ENCODE assay signal across 21 cellular contexts in the genomic region with DNA sequence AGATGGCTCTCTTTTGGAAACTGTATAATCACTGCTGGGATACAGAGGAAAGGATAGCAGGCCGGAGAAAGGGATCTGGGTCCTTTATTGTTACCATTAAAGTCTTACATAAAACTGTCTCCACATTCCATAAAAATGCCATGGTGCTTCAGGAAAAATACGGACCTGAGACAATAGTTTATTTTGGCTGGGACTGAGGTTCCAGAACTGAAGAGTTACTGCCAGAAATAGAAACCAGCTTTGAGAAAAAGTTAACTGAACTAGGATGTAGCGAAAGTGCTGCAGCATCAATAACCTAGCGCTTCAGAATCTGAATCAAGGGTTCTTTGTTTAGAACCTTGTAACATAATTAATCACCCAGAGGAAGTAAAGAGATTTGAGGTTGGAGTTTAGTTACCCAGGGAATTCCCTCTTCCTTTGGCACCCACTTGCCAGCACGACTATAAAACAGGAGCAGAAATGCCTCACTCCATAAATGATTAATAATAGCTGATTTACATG. TPM values are rescaled to one million over a fixed set of nuclear protein-coding genes. Genes with fewer than 3 reads are reported as not detected.
DNase-seq lines count a peak whose midpoint lies in the region; ATAC-seq, FAIRE-seq and TF ChIP-seq lines count a peak whose summit lies in the region.
"Had no signal": no experiment of that assay in that cellular context is flagged by ENCODE, and none has a peak within 500 bp of the region (broad histone marks: within the 10 kb centered on the region; RNA-seq: fewer than 3 reads in every experiment).

No MANE protein-coding gene starts in this region.

- H3K9me3 Mint-ChIP-seq in nephron progenitor cell = no peaks in the 10 kb centered on the region
- peaks cover 0 to 12% (median 6%) of the 10 kb centered on the region in 5 donors for H3K9me3 Mint-ChIP-seq in CD8-positive, alpha-beta memory T cell

- peak overlapping the region; percentile 81 for H3K4me2 ChIP-seq in endothelial cell of umbilical vein (ENCODE audit: insufficient read depth, low read length)

- H3K36me3 Mint-ChIP-seq in nephron progenitor cell (ENCODE audit: low read depth) = no peaks in the 10 kb centered on the region
- no peaks in the 10 kb centered on the region for H3K36me3 Mint-ChIP-seq in CD8-positive, alpha-beta memory T cell
- H3K36me3 Mint-ChIP-seq in T-helper 17 cell (ENCODE audit: low read depth) = no peaks in the 10 kb centered on the region
- H3K36me3 Mint-ChIP-seq: mesothelial cell of epicardium, type B pancreatic cell had no signal

- no peak for TF ChIP-seq EP300 in tibial nerve (IDR thresholded peaks at IDR 0.05)

- H3K27ac Mint-ChIP-seq in nephron progenitor cell (peak overlapping the region; percentile 89), T-helper 17 cell (no peak overlapping the region)
- H3K27ac Mint-ChIP-seq in CD8-positive, alpha-beta memory T cell = no peak overlapping the region
- H3K27ac Mint-ChIP-seq: activated naive CD8-positive, alpha-beta T cell treated with anti-CD3 and anti-CD28 coated beads, Interleukin-2, amount 50 U/mL, for 24 hours; activated T-cell treated with anti-CD3 and anti-CD28 coated beads, Interleukin-2, amount 50 U/mL, for 24 hours; mesothelial cell of epicardium; type B pancreatic cell had no signal

- POLR2A ChIA-PET in endothelial cell of umbilical vein (lab: Charles Lee) = no interaction called here
- POLR2A ChIA-PET in CD8-positive, alpha-beta memory T cell (lab: Charles Lee) = no interaction called here

- dilution Hi-C loops in endothelial cell of umbilical vein (cut with MboI; ENCODE audit: extremely low pct_ligation_motif_present, low sequenced_read_pairs) = no loop called here

- CTCF ChIA-PET in endothelial cell of umbilical vein (lab: Charles Lee) = interaction anchor here (1.4 to 1.7 kb wide), 2 partner anchors 36 to 72 kb away, joined by 3 to 6 read pairs; no protein-coding TSS in a partner anchor
- CTCF ChIA-PET in CD8-positive, alpha-beta memory T cell (lab: Charles Lee) = no interaction called here

- FAIRE-seq in endothelial cell of umbilical vein (lab: Jason Lieb, UNC) = no peak
- FAIRE-seq: islet of Langerhans, TTC549 had no signal

- peak overlapping the region; percentile 3 for H3K9ac ChIP-seq in endothelial cell of umbilical vein (replicated peaks; ENCODE audit: extremely low read depth, insufficient read depth, low read length)

- 12 to 17% methylated on average over 5 of the region's 5 CpGs for WGBS in tibial nerve, 2 donors

- no peak for TF ChIP-seq POLR2A in endothelial cell of umbilical vein (IDR thresholded peaks at IDR 0.05; ENCODE audit: low read depth, low read length)
- no peak for TF ChIP-seq POLR2A in tibial nerve (IDR thresholded peaks at IDR 0.05)

- peaks cover 10% of the 10 kb centered on the region for H3K4me1 ChIP-seq in endothelial cell of umbilical vein (ENCODE audit: control insufficient read depth, extremely low read depth, insufficient read depth, low read length)
- peaks cover 0 to 56% (median 0%) of the 10 kb centered on the region in 4 donors for H3K4me1 ChIP-seq in tibial nerve
- H3K4me1 ChIP-seq in CD8-positive, alpha-beta memory T cell (ENCODE audit: insufficient read depth, low read length) = no peaks in the 10 kb centered on the region

- TF ChIP-seq CTCF in endothelial cell of umbilical vein (IDR thresholded peaks at IDR 0.05; ENCODE audit: extremely low read depth in 1 of 2, insufficient read depth in 1 of 2, low read depth in 1 of 2, low read length in 2 of 2) (no peak), nephron progenitor cell (IDR thresholded peaks at IDR 0.05) (no peak), tibial nerve (IDR thresholded peaks at IDR 0.05) (no peak)

- peaks cover 15% of the 10 kb centered on the region for H3K79me2 ChIP-seq in endothelial cell of umbilical vein (ENCODE audit: control insufficient read depth, insufficient read depth, low read length)

- no peaks in the 10 kb centered on the region for H4K20me1 ChIP-seq in endothelial cell of umbilical vein (replicated peaks; ENCODE audit: control insufficient read depth, extremely low read depth, insufficient read depth, low read length)

- no TSS peak for BruUV-seq in endothelial cell of umbilical vein (replicated peaks; lab: Mats Ljungman, UMichigan)

- H3K9me1 ChIP-seq in endothelial cell of umbilical vein (replicated peaks; ENCODE audit: control insufficient read depth, extremely low read depth, insufficient read depth, low read length) = no peaks in the 10 kb centered on the region

- peaks cover 16% of the 10 kb centered on the region for H3K4me1 Mint-ChIP-seq in nephron progenitor cell
- H3K4me1 Mint-ChIP-seq in CD8-positive, alpha-beta memory T cell = no peaks in the 10 kb centered on the region
- H3K4me1 Mint-ChIP-seq in T-helper 17 cell = no peaks in the 10 kb centered on the region
- H3K4me1 Mint-ChIP-seq: activated naive CD8-positive, alpha-beta T cell treated with anti-CD3 and anti-CD28 coated beads, Interleukin-2, amount 50 U/mL, for 24 hours had no signal

- H3K4me3 ChIP-seq in endothelial cell of umbilical vein (replicated peaks in 1 of 3; ENCODE audit: insufficient read depth in 1 of 3, low read depth in 1 of 3, low read length in 3 of 3) (peak overlapping the region in 1 of 3 experiments; percentile 10), tibial nerve (peak overlapping the region in 1 of 4 donors; percentile 27)
- no peak overlapping the region for H3K4me3 ChIP-seq in CD8-positive, alpha-beta memory T cell (ENCODE audit: low read length)

- DNase-seq in RPMI7951 (ENCODE audit: low read depth) (peak; percentile 21), endothelial cell of umbilical vein (ENCODE audit: low read depth, low spot score) (peak; percentile 75), nephron progenitor cell (no peak), tibial nerve (ENCODE audit: low spot score in 2 of 2) (no peak), T-helper 17 cell (no peak)
- no peak for DNase-seq in CD8-positive, alpha-beta memory T cell
- DNase-seq: activated naive CD8-positive, alpha-beta T cell treated with anti-CD3 and anti-CD28 coated beads, Interleukin-2, amount 50 U/mL, for 24 hours; activated T-cell treated with anti-CD3 and anti-CD28 coated beads, Interleukin-2, amount 50 U/mL, for 24 hours; DMS79 treated with DMSO at 0.1 percent for 48 hours; heart left ventricle; KBM-7; NCI-H2081 treated with DMSO at 0.1 percent for 48 hours; NCI-H524 treated with DMSO at 0.1 percent for 48 hours had no signal

- H3K9me3 ChIP-seq in endothelial cell of umbilical vein (replicated peaks; ENCODE audit: control insufficient read depth, insufficient read depth, low read length) (no peaks in the 10 kb centered on the region), tibial nerve (no peaks in the 10 kb centered on the region), T-helper 17 cell (ENCODE audit: control insufficient read depth, low read length, poor library complexity, severe bottlenecking) (no peaks in the 10 kb centered on the region)
- H3K9me3 ChIP-seq in CD8-positive, alpha-beta memory T cell (ENCODE audit: low read length) = no peaks in the 10 kb centered on the region
- H3K9me3 ChIP-seq: heart left ventricle had no signal

- H3K27me3 Mint-ChIP-seq in nephron progenitor cell (ENCODE audit: low read depth, poor library complexity) (no peaks in the 10 kb centered on the region), T-helper 17 cell (no peaks in the 10 kb centered on the region)
- H3K27me3 Mint-ChIP-seq in CD8-positive, alpha-beta memory T cell = no peaks in the 10 kb centered on the region
- H3K27me3 Mint-ChIP-seq: activated naive CD8-positive, alpha-beta T cell treated with anti-CD3 and anti-CD28 coated beads, Interleukin-2, amount 50 U/mL, for 24 hours; activated T-cell treated with anti-CD3 and anti-CD28 coated beads, Interleukin-2, amount 50 U/mL, for 24 hours; type B pancreatic cell had no signal

- intact Hi-C loops in endothelial cell of umbilical vein (cut with micrococcal nuclease) = loop anchor here (10.0 kb wide), 1 partner anchor 144 kb away; no protein-coding TSS in a partner anchor

- H2AFZ ChIP-seq in endothelial cell of umbilical vein (ENCODE audit: low read depth, low read length) = peak overlapping the region; percentile 57

- H3K27ac ChIP-seq in endothelial cell of umbilical vein (ENCODE audit: insufficient read depth, low read depth, low read length) = peak overlapping the region; percentile 13
- H3K27ac ChIP-seq in tibial nerve = peak overlapping the region in 3 of 4 donors; percentile 13 to 63 (median 60)
- no peak overlapping the region for H3K27ac ChIP-seq in CD8-positive, alpha-beta memory T cell (ENCODE audit: low read depth, low read length)

- H3K4me3 Mint-ChIP-seq in nephron progenitor cell = no peak overlapping the region
- H3K4me3 Mint-ChIP-seq in CD8-positive, alpha-beta memory T cell = no peak overlapping the region
- H3K4me3 Mint-ChIP-seq in T-helper 17 cell = no peak overlapping the region
- H3K4me3 Mint-ChIP-seq: activated naive CD8-positive, alpha-beta T cell treated with anti-CD3 and anti-CD28 coated beads, Interleukin-2, amount 50 U/mL, for 24 hours; activated T-cell treated with anti-CD3 and anti-CD28 coated beads, Interleukin-2, amount 50 U/mL, for 24 hours; mesothelial cell of epicardium; type B pancreatic cell had no signal

- ATAC-seq in HG02763 (IDR thresholded peaks at IDR 0.05; ENCODE audit: unreplicated experiment) (no peak), T-helper 17 cell (no peak), HG03378 (IDR thresholded peaks at IDR 0.05; ENCODE audit: unreplicated experiment) (no peak)
- ATAC-seq: activated naive CD8-positive, alpha-beta T cell treated with anti-CD3 and anti-CD28 coated beads, Interleukin-2, amount 50 U/mL, for 24 hours; heart left ventricle; SK-N-SH treated with all-trans-retinoic acid at 6 μM for 48 hours had no signal

- H3K27me3 ChIP-seq in endothelial cell of umbilical vein (ENCODE audit: control insufficient read depth in 2 of 2, insufficient read depth in 2 of 2, low read length in 2 of 2) (no peaks in the 10 kb centered on the region), tibial nerve (no peaks in the 10 kb centered on the region)
- no peaks in the 10 kb centered on the region for H3K27me3 ChIP-seq in CD8-positive, alpha-beta memory T cell (ENCODE audit: insufficient read depth, low read length, poor library complexity, severe bottlenecking)
- H3K27me3 ChIP-seq: heart left ventricle had no signal

- H3K36me3 ChIP-seq in endothelial cell of umbilical vein (ENCODE audit: control insufficient read depth in 2 of 2, extremely low read depth in 1 of 2, insufficient read depth in 2 of 2, low read length in 2 of 2) (no peaks in the 10 kb centered on the region), tibial nerve (peaks cover 0 to 5% (median 0%) of the 10 kb centered on the region in 3 donors)
- H3K36me3 ChIP-seq in CD8-positive, alpha-beta memory T cell (ENCODE audit: insufficient read depth, low read length) = no peaks in the 10 kb centered on the region
- H3K36me3 ChIP-seq: heart left ventricle had no signal

RNA-seq across cellular contexts. Expression of gene MEOX2, which starts 38.0 kb away (rescaled TPM):
- 0.78 and 1.2 TPM in 2 replicates for total RNA-seq in RPMI7951 (2014; rRNA removed; shearing (Covaris generic))
- 45.1 and 47.8 TPM in 2 replicates for total RNA-seq in endothelial cell of umbilical vein
- polyA plus RNA-seq in endothelial cell of umbilical vein = 10.2 and 11.6 TPM in 2 replicates
- 10.6 and 11.0 TPM in 2 replicates for polyA plus RNA-seq in endothelial cell of umbilical vein (2011; cell fraction: cytosol; rRNA removed)
- polyA plus RNA-seq in endothelial cell of umbilical vein (2011; cell fraction: nucleus; rRNA removed) = 12.7 and 13.2 TPM in 2 replicates
- polyA plus RNA-seq in endothelial cell of umbilical vein (2012) = 10.5 and 17.2 TPM in 2 replicates
- polyA minus RNA-seq in endothelial cell of umbilical vein = 11.3 and 11.4 TPM in 2 replicates
- polyA minus RNA-seq in endothelial cell of umbilical vein (2011; cell fraction: cytosol; rRNA and poly(A)+ RNA removed) = not detected
- 21.7 and 30.8 TPM in 2 replicates for polyA minus RNA-seq in endothelial cell of umbilical vein (2011; cell fraction: nucleus; rRNA and poly(A)+ RNA removed)
- 100 to 1,000 TPM in 2 of 4 donors, 10 to 100 TPM in 2; 43.2 to 115 (median 104) TPM for total RNA-seq in tibial nerve
- not detected for total RNA-seq in CD8-positive, alpha-beta memory T cell
- polyA plus RNA-seq in CD8-positive, alpha-beta memory T cell = not detected
- not detected for total RNA-seq in T-helper 17 cell
- total RNA-seq: mesothelial cell of epicardium, OCI-LY7 had no signal

Comparison
In these comparisons a context has a peak if more than half of its experiments do, and no peak if none do; other contexts are left out.
1. DNase-seq: peak in RPMI7951 (single experiment) and endothelial cell of umbilical vein (single experiment); none in nephron progenitor cell (single experiment), tibial nerve (0 of 2), CD8-positive, alpha-beta memory T cell (0 of 5) and T-helper 17 cell (0 of 3).
2. RNA of gene MEOX2, which starts 38.0 kb away (total RNA-seq): 43.2 to 115 TPM in tibial nerve and 45.1 to 47.8 TPM in endothelial cell of umbilical vein; 0.78 to 1.2 TPM in RPMI7951, not detected in CD8-positive, alpha-beta memory T cell and not detected in T-helper 17 cell; every median in the first group is over 10 times any median in the second.